Comparison of ENCODE assay signal across 8 cellular contexts in genomic region chr11:2928605-2929510, GRCh38. TPM values are rescaled to one million over a fixed set of nuclear protein-coding genes. Genes with fewer than 3 reads are reported as not detected.
DNase-seq lines count a peak whose midpoint lies in the region; ATAC-seq and TF ChIP-seq lines count a peak whose summit lies in the region.

TSS of gene PHLDA2 (minus strand) at chr11:2929420. CDS start at chr11:2929364, 56 bp downstream.

- peaks cover 11 to 15% of the 10 kb centered on the region in 2 donors for H3K9me3 ChIP-seq in neuronal stem cell (replicated peaks in 1 of 2; ENCODE audit: control insufficient read depth in 2 of 2, insufficient read depth in 1 of 2, low read depth in 1 of 2, low read length in 2 of 2)
- H3K9me3 ChIP-seq in uterus = no peaks in the 10 kb centered on the region

- H3K36me3 ChIP-seq in neuronal stem cell (replicated peaks in 1 of 2; ENCODE audit: control insufficient read depth in 2 of 2, insufficient read depth in 2 of 2, low read length in 2 of 2) (no peaks in the 10 kb centered on the region), uterus (no peaks in the 10 kb centered on the region)

- peak within 1 kb of the TSS; percentile 65 for H3K4me2 ChIP-seq in neuronal stem cell (ENCODE audit: insufficient read depth, low read length, poor library complexity, severe bottlenecking)

- H2BK5ac ChIP-seq in neuronal stem cell (ENCODE audit: low read length) = peak within 1 kb of the TSS; percentile 24

- peak within 1 kb of the TSS; percentile 89 for H2AK5ac ChIP-seq in neuronal stem cell (ENCODE audit: low read depth, low read length)

- H3K4me1 ChIP-seq in neuronal stem cell (ENCODE audit: control insufficient read depth in 2 of 2, insufficient read depth in 1 of 2, low read depth in 1 of 2, low read length in 2 of 2) (peaks cover 6 to 7% of the 10 kb centered on the region in 2 donors), uterus (peaks cover 0 to 18% of the 10 kb centered on the region in 2 donors)

- no peak for ATAC-seq in HG02798 (IDR thresholded peaks at IDR 0.05; ENCODE audit: poor library complexity, unreplicated experiment)

- H3K18ac ChIP-seq in neuronal stem cell (ENCODE audit: low read length) = peak within 1 kb of the TSS; percentile 97

- no peak within 1 kb of the TSS for H4K91ac ChIP-seq in neuronal stem cell (ENCODE audit: low read depth, low read length, poor library complexity)

- peaks cover 29 to 66% (median 50%) of the 10 kb centered on the region in 3 experiments for H3K27me3 ChIP-seq in neuronal stem cell (ENCODE audit: control insufficient read depth in 3 of 3, insufficient read depth in 3 of 3, low read depth in 1 of 3, low read length in 3 of 3)
- H3K27me3 ChIP-seq in uterus = no peaks in the 10 kb centered on the region

- H3K14ac ChIP-seq in neuronal stem cell (ENCODE audit: low read length) = peak within 1 kb of the TSS; percentile 97

- H2BK15ac ChIP-seq in neuronal stem cell (ENCODE audit: low read length) = peak within 1 kb of the TSS; percentile 75

- peak within 1 kb of the TSS; percentile 41 for H2BK12ac ChIP-seq in neuronal stem cell (ENCODE audit: low read length)

- no peak within 1 kb of the TSS for H3K27ac ChIP-seq in neuronal stem cell (replicated peaks; ENCODE audit: low read length)
- H3K27ac ChIP-seq in uterus = peak within 1 kb of the TSS; percentile 22 to 45

- H3K4me3 ChIP-seq in fibroblast of villous mesenchyme (ENCODE audit: low read depth, low read length) (peak within 1 kb of the TSS; percentile 79), neuronal stem cell (ENCODE audit: low read length in 2 of 2) (peak within 1 kb of the TSS; percentile 26 to 73), uterus (peak within 1 kb of the TSS; percentile 34 to 38)

- WGBS in neuronal stem cell (ENCODE audit: extremely low coverage in 2 of 2, insufficient read length in 2 of 2, insufficient replicate concordance in 1 of 2), 2 donors = no CpG with 5 or more reads among the region's 109 CpGs

- intact Hi-C loops in uterus (cut with DNase I; ENCODE audit: low total_unique reads) = no loop called here

- peak within 1 kb of the TSS; percentile 81 for H2BK120ac ChIP-seq in neuronal stem cell (ENCODE audit: low read depth, low read length)

- peak within 1 kb of the TSS; percentile 89 for H3K23ac ChIP-seq in neuronal stem cell (ENCODE audit: low read depth, low read length, poor library complexity)

- no peaks in the 10 kb centered on the region for H3K79me1 ChIP-seq in neuronal stem cell (ENCODE audit: low read depth, low read length)

- no peak for TF ChIP-seq CTCF in fibroblast of villous mesenchyme (IDR thresholded peaks at IDR 0.05; ENCODE audit: insufficient read depth, low read depth, low read length)
- no peak for TF ChIP-seq CTCF in uterus (IDR thresholded peaks at IDR 0.05)

- H4K8ac ChIP-seq in neuronal stem cell (ENCODE audit: low read depth, low read length) = no peak within 1 kb of the TSS

- H3K4ac ChIP-seq in neuronal stem cell (ENCODE audit: low read length) = no peak within 1 kb of the TSS

- H2AFZ ChIP-seq in neuronal stem cell (ENCODE audit: low read length) = peak within 1 kb of the TSS; percentile 88

- H3K9ac ChIP-seq in neuronal stem cell (ENCODE audit: low read depth, low read length, poor library complexity) = peak within 1 kb of the TSS; percentile 86

- DNase-seq in NOMO-1 treated with dmso at 0.1 percent for 144 hours (lab: John Stamatoyannopoulos, UW; ENCODE audit: unreplicated experiment) (peak; percentile 47), activated T-helper 1 cell treated with Interleukin-2 at 50 U/mL for 16 hours (ENCODE audit: low read depth) (peak; percentile 39), fibroblast of villous mesenchyme (ENCODE audit: low read depth) (peak; percentile 72), neuronal stem cell (ENCODE audit: low spot score) (no peak), uterus (no peak), DMS79 (lab: John Stamatoyannopoulos, UW) (no peak)

- peak; percentile 54 for TF ChIP-seq POLR2A in GM19193 (IDR thresholded peaks at IDR 0.05; ENCODE audit: extremely low read depth, insufficient read depth, insufficient read length)
- peak in 1 of 2 donors; percentile 22 for TF ChIP-seq POLR2A in uterus (IDR thresholded peaks at IDR 0.05)

RNA-seq across cellular contexts. Expression of gene PHLDA2, which starts in this region (rescaled TPM):
- total RNA-seq in fibroblast of villous mesenchyme (7.3 and 13.2 TPM in 2 replicates), uterus (1 to 10 TPM in 1 of 4 donors, not detected in 3; 5.2 TPM)
- 6.3 TPM for polyA plus RNA-seq in neuronal stem cell (2013, experiment 1 of 2)
- polyA plus RNA-seq in neuronal stem cell (2013, experiment 2 of 2) = 6.8 TPM

Comparison
In these comparisons a context has a peak if more than half of its experiments do, and no peak if none do; other contexts are left out.
1. DNase-seq: peak in NOMO-1 treated with dmso at 0.1 percent for 144 hours (single experiment), activated T-helper 1 cell treated with Interleukin-2 at 50 U/mL for 16 hours (single experiment) and fibroblast of villous mesenchyme (single experiment); none in neuronal stem cell (single experiment), uterus (0 of 2) and DMS79 (single experiment).
2. Peak in every context shown above with its lines, with median percentiles within 50 percentile points of each other: H3K4me3 ChIP-seq.